Comparison of ENCODE assay signal across 2 cellular contexts in genomic region chr1:200934676-200935245, GRCh38.
TF ChIP-seq lines count a peak whose summit lies in the region.

No MANE protein-coding gene starts in this region.

TF ChIP-seq in HepG2, 621 proteins besides CTCF, POLR2A, EP300 and RAD21:
- 0 out of 2 replicates have a peak, but pooled peaks have one; percentile 16 for TF ChIP-seq RFX5 (IDR thresholded peaks at IDR 0.05; ENCODE audit: low read depth, low read length)
- TF ChIP-seq ZNF577 (CRISPR knock-in tag; IDR thresholded peaks at IDR 0.05; ENCODE audit: borderline replicate concordance, low read depth) = no peak
TF ChIP-seq in HepG2: peak in this region for 1.

TF ChIP-seq in K562, 482 proteins besides CTCF, POLR2A, EP300 and RAD21:
- no peak for TF ChIP-seq FOXM1 (IDR thresholded peaks at IDR 0.05; ENCODE audit: low read depth)
- TF ChIP-seq FOXM1 (CRISPR knock-in tag; IDR thresholded peaks at IDR 0.05; ENCODE audit: low read depth) = no peak
- no peak for TF ChIP-seq HCFC1 (IDR thresholded peaks at IDR 0.05; ENCODE audit: low read depth, low read length)
- no peak for TF ChIP-seq ZNF584 (CRISPR knock-in tag; IDR thresholded peaks at IDR 0.05; ENCODE audit: low read depth)
- TF ChIP-seq FOXP1 (CRISPR knock-in tag; IDR thresholded peaks at IDR 0.05) = no peak
- no peak for TF ChIP-seq ARID2 (IDR thresholded peaks at IDR 0.05)
- TF ChIP-seq CBX2 (IDR thresholded peaks at IDR 0.05; ENCODE audit: insufficient read depth, low read length, poor library complexity, severe bottlenecking) = peak; percentile 63
- no peak for TF ChIP-seq RBM14 (IDR thresholded peaks at IDR 0.05; ENCODE audit: borderline replicate concordance, insufficient read depth, low read depth, low read length)
- no peak for TF ChIP-seq BCOR (IDR thresholded peaks at IDR 0.05)
- TF ChIP-seq ID3 (CRISPR knock-in tag; IDR thresholded peaks at IDR 0.05) = no peak
- TF ChIP-seq ID3 (tag; IDR thresholded peaks at IDR 0.05) = no peak
- no peak for TF ChIP-seq HMBOX1 (IDR thresholded peaks at IDR 0.05)
- peak; percentile 76 for TF ChIP-seq RFX5 (IDR thresholded peaks at IDR 0.05; ENCODE audit: low read depth, low read length)
- TF ChIP-seq HIVEP1 (CRISPR knock-in tag; IDR thresholded peaks at IDR 0.05) = no peak
- no peak for TF ChIP-seq BRF1 (IDR thresholded peaks at IDR 0.05; ENCODE audit: borderline replicate concordance, extremely low read depth, insufficient read length)
- TF ChIP-seq SIN3A (IDR thresholded peaks at IDR 0.05; ENCODE audit: borderline replicate concordance in 2 of 2, control insufficient read depth in 1 of 2, low read depth in 2 of 2, low read length in 2 of 2) = no peak
- no peak for TF ChIP-seq FOS (IDR thresholded peaks at IDR 0.05; ENCODE audit: extremely low read depth, insufficient read length)
- no peak for TF ChIP-seq ZKSCAN1 (IDR thresholded peaks at IDR 0.05; ENCODE audit: low read depth, low read length)
- peak; percentile 59 for TF ChIP-seq CBX8 (IDR thresholded peaks at IDR 0.05; ENCODE audit: borderline replicate concordance, extremely low read depth, low read depth, low read length, poor library complexity, severe bottlenecking)
- TF ChIP-seq NFATC3 (IDR thresholded peaks at IDR 0.05) = no peak
- peak; percentile 19 for TF ChIP-seq ZFP36 (IDR thresholded peaks at IDR 0.05; ENCODE audit: low read depth, low read length, partially characterized antibody)
- no peak for TF ChIP-seq ZNF407 (IDR thresholded peaks at IDR 0.05; ENCODE audit: low read depth)
- no peak for TF ChIP-seq HEY1 (CRISPR knock-in tag; IDR thresholded peaks at IDR 0.05; ENCODE audit: borderline replicate concordance)
- no peak for TF ChIP-seq CREM (IDR thresholded peaks at IDR 0.05; ENCODE audit: low read depth)
- no peak for TF ChIP-seq ZNF511 (CRISPR knock-in tag; IDR thresholded peaks at IDR 0.05)
